Comparison of ENCODE assay signal across 13 cellular contexts in the genomic region with DNA sequence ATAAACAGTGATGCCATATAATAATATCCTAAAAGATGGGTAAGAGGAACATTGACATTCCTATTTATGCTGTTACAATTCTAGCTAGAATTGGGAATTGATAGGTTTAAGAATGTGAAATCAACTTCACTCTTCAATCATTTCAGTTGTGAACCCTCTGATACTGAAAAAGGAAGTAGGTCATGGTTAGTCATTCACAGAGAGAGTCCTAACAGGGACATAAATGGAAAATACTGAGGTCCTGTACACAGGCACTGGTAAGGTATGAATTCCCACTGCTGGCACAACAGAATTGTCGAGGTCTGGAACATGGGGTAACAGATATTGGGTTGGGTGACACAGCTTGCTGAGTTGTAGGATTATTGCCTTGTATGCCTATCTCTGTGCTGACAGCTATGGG.
DNase-seq lines count a peak whose midpoint lies in the region; ATAC-seq and TF ChIP-seq lines count a peak whose summit lies in the region.
"Had no signal": no experiment of that assay in that cellular context is flagged by ENCODE, and none has a peak within 500 bp of the region (broad histone marks: within the 10 kb centered on the region; RNA-seq: fewer than 3 reads in every experiment).

No MANE protein-coding gene starts in this region.

- H3K27me3 ChIP-seq in mammary epithelial cell (ENCODE audit: insufficient read depth, low read length) = no peaks in the 10 kb centered on the region
- H3K27me3 ChIP-seq: body of pancreas, right atrium auricular region, tibial artery had no signal

- no peaks in the 10 kb centered on the region for H3K9me3 ChIP-seq in mammary epithelial cell (replicated peaks; ENCODE audit: insufficient read depth, low read length)
- H3K9me3 ChIP-seq: body of pancreas, right atrium auricular region, tibial artery had no signal

- no peak overlapping the region for H3K27ac ChIP-seq in mammary epithelial cell (ENCODE audit: insufficient read depth, low read depth, low read length)
- H3K27ac ChIP-seq: body of pancreas, right atrium auricular region, tibial artery had no signal

- H3K9ac ChIP-seq in mammary epithelial cell (ENCODE audit: insufficient read depth, low read length) = no peak overlapping the region

- CTCF ChIA-PET in activated CD4-positive, alpha-beta T cell treated with anti-CD3 and anti-CD28 coated beads for 36 hours (lab: Charles Lee) = no interaction called here
- CTCF ChIA-PET in mammary epithelial cell (lab: Charles Lee; ENCODE audit: low non-redundant PET) (no interaction called here), WTC11 (lab: Charles Lee) (no interaction called here)

- no peak for DNase-seq in activated CD4-positive, alpha-beta T cell treated with anti-CD3 and anti-CD28 coated beads for 36 hours
- no peak for DNase-seq in activated CD4-positive, alpha-beta T cell treated with anti-CD3 and anti-CD28 coated beads, Interleukin-2, amount 50 U/mL, for 48 hours
- DNase-seq in stimulated activated effector memory CD8-positive, alpha-beta T cell treated with anti-CD3 and anti-CD28 coated beads, Interleukin-12 subunit alpha, Interleukin-12 subunit beta, amount 100 ng/mL, for 72 hours (ENCODE audit: low spot score in 2 of 2) = no peak
- DNase-seq in mammary epithelial cell = no peak
- DNase-seq in cerebellar nuclear complex (lab: John Stamatoyannopoulos, UW) = no peak
- DNase-seq in WTC11 (ENCODE audit: low spot score) = no peak
- DNase-seq: body of pancreas, NCI-H524 treated with DMSO at 0.1 percent for 48 hours, Right ventricle myocardium superior, tibial artery had no signal

- in situ Hi-C loops in mammary epithelial cell (cut with MboI; ENCODE audit: low sequenced_read_pairs in 2 of 2) = no loop called here

- H3K36me3 Mint-ChIP-seq in activated CD4-positive, alpha-beta T cell treated with anti-CD3 and anti-CD28 coated beads for 36 hours (ENCODE audit: low read depth) = no peaks in the 10 kb centered on the region
- H3K36me3 Mint-ChIP-seq in stimulated activated effector memory CD8-positive, alpha-beta T cell treated with anti-CD3 and anti-CD28 coated beads, Interleukin-12 subunit alpha, Interleukin-12 subunit beta, amount 100 ng/mL, for 72 hours = no peaks in the 10 kb centered on the region
- no peaks in the 10 kb centered on the region for H3K36me3 Mint-ChIP-seq in WTC11

- no peak overlapping the region for H2AFZ ChIP-seq in mammary epithelial cell (ENCODE audit: low read depth, low read length)

- no peak overlapping the region for H3K4me3 Mint-ChIP-seq in activated CD4-positive, alpha-beta T cell treated with anti-CD3 and anti-CD28 coated beads for 36 hours
- H3K4me3 Mint-ChIP-seq in stimulated activated effector memory CD8-positive, alpha-beta T cell treated with anti-CD3 and anti-CD28 coated beads, Interleukin-12 subunit alpha, Interleukin-12 subunit beta, amount 100 ng/mL, for 72 hours = no peak overlapping the region
- no peak overlapping the region for H3K4me3 Mint-ChIP-seq in WTC11

- H3K4me2 ChIP-seq in mammary epithelial cell (ENCODE audit: insufficient read depth, low read depth, low read length) = no peak overlapping the region

- intact Hi-C loops in activated CD4-positive, alpha-beta T cell treated with anti-CD3 and anti-CD28 coated beads for 36 hours (cut with DNase I, micrococcal nuclease) = no loop called here
- intact Hi-C loops in mammary epithelial cell (cut with micrococcal nuclease) = no loop called here

- no peak overlapping the region for H3K4me3 ChIP-seq in mammary epithelial cell (replicated peaks in 1 of 3; ENCODE audit: insufficient read depth in 1 of 3, low read depth in 2 of 3, low read length in 3 of 3)
- H3K4me3 ChIP-seq: body of pancreas, right atrium auricular region, tibial artery had no signal

- BruUV-seq in mammary epithelial cell (replicated peaks; lab: Mats Ljungman, UMichigan) = no TSS peak

- H3K4me1 Mint-ChIP-seq in activated CD4-positive, alpha-beta T cell treated with anti-CD3 and anti-CD28 coated beads for 36 hours = peaks cover 7% of the 10 kb centered on the region
- H3K4me1 Mint-ChIP-seq in stimulated activated effector memory CD8-positive, alpha-beta T cell treated with anti-CD3 and anti-CD28 coated beads, Interleukin-12 subunit alpha, Interleukin-12 subunit beta, amount 100 ng/mL, for 72 hours = peaks cover 7% of the 10 kb centered on the region
- H3K4me1 Mint-ChIP-seq in WTC11 = peaks cover 18% of the 10 kb centered on the region

- no peaks in the 10 kb centered on the region for H3K4me1 ChIP-seq in mammary epithelial cell (ENCODE audit: insufficient read depth, low read length)
- H3K4me1 ChIP-seq: body of pancreas, right atrium auricular region, tibial artery had no signal

- TF ChIP-seq CTCF in mammary epithelial cell (conservative IDR thresholded peaks at IDR 0.05 in 1 of 2, IDR thresholded peaks at IDR 0.05 in 1 of 2; ENCODE audit: extremely low read depth in 1 of 2, insufficient read depth in 1 of 2, low read depth in 1 of 2, low read length in 2 of 2) (no peak), WTC11 (IDR thresholded peaks at IDR 0.05) (no peak)

- ATAC-seq in activated CD4-positive, alpha-beta T cell treated with anti-CD3 and anti-CD28 coated beads for 36 hours = peak; percentile 76
- ATAC-seq in GM21786 (IDR thresholded peaks at IDR 0.05; ENCODE audit: unreplicated experiment) (peak; percentile 61), HG03159 (IDR thresholded peaks at IDR 0.05; ENCODE audit: unreplicated experiment) (peak; percentile 76), WTC11 (no peak)
- ATAC-seq in stimulated activated effector memory CD8-positive, alpha-beta T cell treated with anti-CD3 and anti-CD28 coated beads, Interleukin-12 subunit alpha, Interleukin-12 subunit beta, amount 100 ng/mL, for 72 hours = peak; percentile 82
- ATAC-seq: body of pancreas had no signal

- POLR2A ChIA-PET in activated CD4-positive, alpha-beta T cell treated with anti-CD3 and anti-CD28 coated beads for 36 hours (lab: Charles Lee) = no interaction called here
- POLR2A ChIA-PET in WTC11 (lab: Charles Lee) = no interaction called here

- WGBS in mammary epithelial cell (ENCODE audit: low coverage, missing lambda C conversion rate) = 20% methylated on average over 1 of the region's 1 CpG

- peaks cover 1% of the 10 kb centered on the region for H3K9me3 Mint-ChIP-seq in activated CD4-positive, alpha-beta T cell treated with anti-CD3 and anti-CD28 coated beads for 36 hours (ENCODE audit: low read depth)
- H3K9me3 Mint-ChIP-seq in stimulated activated effector memory CD8-positive, alpha-beta T cell treated with anti-CD3 and anti-CD28 coated beads, Interleukin-12 subunit alpha, Interleukin-12 subunit beta, amount 100 ng/mL, for 72 hours = peaks cover 2% of the 10 kb centered on the region
- peaks cover 11% of the 10 kb centered on the region for H3K9me3 Mint-ChIP-seq in WTC11

- no peak overlapping the region for H3K27ac Mint-ChIP-seq in activated CD4-positive, alpha-beta T cell treated with anti-CD3 and anti-CD28 coated beads for 36 hours
- H3K27ac Mint-ChIP-seq in stimulated activated effector memory CD8-positive, alpha-beta T cell treated with anti-CD3 and anti-CD28 coated beads, Interleukin-12 subunit alpha, Interleukin-12 subunit beta, amount 100 ng/mL, for 72 hours = no peak overlapping the region
- no peak overlapping the region for H3K27ac Mint-ChIP-seq in WTC11

- no peaks in the 10 kb centered on the region for H3K36me3 ChIP-seq in mammary epithelial cell (ENCODE audit: insufficient read depth, low read length)
- H3K36me3 ChIP-seq: right atrium auricular region, tibial artery had no signal

- H4K20me1 ChIP-seq in mammary epithelial cell (ENCODE audit: insufficient read depth, low read length) = no peaks in the 10 kb centered on the region

- H3K79me2 ChIP-seq in mammary epithelial cell (ENCODE audit: insufficient read depth, low read length) = no peaks in the 10 kb centered on the region

- no peaks in the 10 kb centered on the region for H3K27me3 Mint-ChIP-seq in activated CD4-positive, alpha-beta T cell treated with anti-CD3 and anti-CD28 coated beads for 36 hours
- H3K27me3 Mint-ChIP-seq in WTC11 (ENCODE audit: low read depth) = no peaks in the 10 kb centered on the region

- dilution Hi-C loops in mammary epithelial cell (cut with HindIII; ENCODE audit: low sequenced_read_pairs) = no loop called here

TF ChIP-seq in WTC11, 78 proteins besides CTCF, POLR2A, EP300 and RAD21 (continues in another document):
- TF ChIP-seq SMAD3 (CRISPR knock-in tag; IDR thresholded peaks at IDR 0.05; ENCODE audit: borderline replicate concordance) (no peak), CREB1 (CRISPR knock-in tag; IDR thresholded peaks at IDR 0.05) (no peak), GABPB1 (CRISPR knock-in tag; IDR thresholded peaks at IDR 0.05) (no peak), SOX15 (CRISPR knock-in tag; IDR thresholded peaks at IDR 0.05) (no peak)
- TF ChIP-seq, protein P1, sequence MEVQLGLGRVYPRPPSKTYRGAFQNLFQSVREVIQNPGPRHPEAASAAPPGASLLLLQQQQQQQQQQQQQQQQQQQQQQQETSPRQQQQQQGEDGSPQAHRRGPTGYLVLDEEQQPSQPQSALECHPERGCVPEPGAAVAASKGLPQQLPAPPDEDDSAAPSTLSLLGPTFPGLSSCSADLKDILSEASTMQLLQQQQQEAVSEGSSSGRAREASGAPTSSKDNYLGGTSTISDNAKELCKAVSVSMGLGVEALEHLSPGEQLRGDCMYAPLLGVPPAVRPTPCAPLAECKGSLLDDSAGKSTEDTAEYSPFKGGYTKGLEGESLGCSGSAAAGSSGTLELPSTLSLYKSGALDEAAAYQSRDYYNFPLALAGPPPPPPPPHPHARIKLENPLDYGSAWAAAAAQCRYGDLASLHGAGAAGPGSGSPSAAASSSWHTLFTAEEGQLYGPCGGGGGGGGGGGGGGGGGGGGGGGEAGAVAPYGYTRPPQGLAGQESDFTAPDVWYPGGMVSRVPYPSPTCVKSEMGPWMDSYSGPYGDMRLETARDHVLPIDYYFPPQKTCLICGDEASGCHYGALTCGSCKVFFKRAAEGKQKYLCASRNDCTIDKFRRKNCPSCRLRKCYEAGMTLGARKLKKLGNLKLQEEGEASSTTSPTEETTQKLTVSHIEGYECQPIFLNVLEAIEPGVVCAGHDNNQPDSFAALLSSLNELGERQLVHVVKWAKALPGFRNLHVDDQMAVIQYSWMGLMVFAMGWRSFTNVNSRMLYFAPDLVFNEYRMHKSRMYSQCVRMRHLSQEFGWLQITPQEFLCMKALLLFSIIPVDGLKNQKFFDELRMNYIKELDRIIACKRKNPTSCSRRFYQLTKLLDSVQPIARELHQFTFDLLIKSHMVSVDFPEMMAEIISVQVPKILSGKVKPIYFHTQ (CRISPR knock-in tag; IDR thresholded peaks at IDR 0.05) = no peak
- TF ChIP-seq, protein P2, sequence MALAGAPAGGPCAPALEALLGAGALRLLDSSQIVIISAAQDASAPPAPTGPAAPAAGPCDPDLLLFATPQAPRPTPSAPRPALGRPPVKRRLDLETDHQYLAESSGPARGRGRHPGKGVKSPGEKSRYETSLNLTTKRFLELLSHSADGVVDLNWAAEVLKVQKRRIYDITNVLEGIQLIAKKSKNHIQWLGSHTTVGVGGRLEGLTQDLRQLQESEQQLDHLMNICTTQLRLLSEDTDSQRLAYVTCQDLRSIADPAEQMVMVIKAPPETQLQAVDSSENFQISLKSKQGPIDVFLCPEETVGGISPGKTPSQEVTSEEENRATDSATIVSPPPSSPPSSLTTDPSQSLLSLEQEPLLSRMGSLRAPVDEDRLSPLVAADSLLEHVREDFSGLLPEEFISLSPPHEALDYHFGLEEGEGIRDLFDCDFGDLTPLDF (CRISPR knock-in tag; IDR thresholded peaks at IDR 0.05) = no peak
